In genomic region chr14:90645842-90646443, GRCh38 we compare ENCODE assay signal across 10 cellular contexts.
DNase-seq lines count a peak whose midpoint lies in the region; ATAC-seq, FAIRE-seq and TF ChIP-seq lines count a peak whose summit lies in the region.
"Had no signal": no experiment of that assay in that cellular context is flagged by ENCODE, and none has a peak within 500 bp of the region (broad histone marks: within the 10 kb centered on the region; RNA-seq: fewer than 3 reads in every experiment).

No MANE protein-coding gene starts in this region.

- peak overlapping the region; percentile 70 for H3K27ac ChIP-seq in left ventricle myocardium inferior (replicated peaks)

- H3K4me1 ChIP-seq in left ventricle myocardium inferior: peaks cover 43% of the 10 kb centered on the region

- TF ChIP-seq CTCF in left ventricle myocardium inferior (IDR thresholded peaks at IDR 0.05; ENCODE audit: borderline replicate concordance) (no peak), kidney epithelial cell (IDR thresholded peaks at IDR 0.05; ENCODE audit: insufficient read depth, low read length, poor library complexity, severe bottlenecking) (no peak)

- FAIRE-seq in urothelium cell line (lab: Jason Lieb, UNC): no peak

- H3K36me3 ChIP-seq in left ventricle myocardium inferior (peaks cover 24% of the 10 kb centered on the region), kidney epithelial cell (ENCODE audit: control insufficient read depth, insufficient read depth, low read length) (no peaks in the 10 kb centered on the region)

- no peaks in the 10 kb centered on the region for H3K9me3 ChIP-seq in left ventricle myocardium inferior (replicated peaks)

- no peak overlapping the region for H3K4me3 ChIP-seq in left ventricle myocardium inferior
- H3K4me3 ChIP-seq in kidney epithelial cell (ENCODE audit: low read depth, low read length): no peak overlapping the region

- ATAC-seq in Right ventricle myocardium superior (ENCODE audit: poor library complexity) (no peak), HG02870 (IDR thresholded peaks at IDR 0.05; ENCODE audit: unreplicated experiment) (no peak)

- intact Hi-C loops in left ventricle myocardium inferior (cut with micrococcal nuclease): no loop called here
- intact Hi-C loops in Right ventricle myocardium superior (cut with DNase I): no loop called here

- DNase-seq in left ventricle myocardium inferior: no peak
- DNase-seq in Right ventricle myocardium superior: no peak
- peak; percentile 91 for DNase-seq in astrocyte of the hippocampus (ENCODE audit: low read depth, low spot score)
- DNase-seq in kidney epithelial cell (ENCODE audit: low read depth): peak; percentile 92
- DNase-seq in urothelium cell line (ENCODE audit: low spot score): peak; percentile 87
- DNase-seq in NCI-H748 (lab: John Stamatoyannopoulos, UW; ENCODE audit: unreplicated experiment): no peak
- no peak for DNase-seq in ureter (ENCODE audit: low spot score)
- DNase-seq: naive B cell, T-helper 1 cell had no signal

- H3K27me3 ChIP-seq in left ventricle myocardium inferior (ENCODE audit: low read depth): no peaks in the 10 kb centered on the region
- H3K27me3 ChIP-seq in kidney epithelial cell (ENCODE audit: control insufficient read depth, insufficient read depth, low read length): no peaks in the 10 kb centered on the region

Comparison
In these comparisons a context has a peak if more than half of its experiments do, and no peak if none do; other contexts are left out.
1. DNase-seq: peak in astrocyte of the hippocampus (single experiment), kidney epithelial cell (single experiment) and urothelium cell line (single experiment); none in left ventricle myocardium inferior (single experiment), Right ventricle myocardium superior (single experiment), NCI-H748 (single experiment) and ureter (single experiment).